ENCODE assay signal across 18 cellular contexts in genomic region chr2:128441341-128442052, GRCh38.
A peak's percentile ranks its signal among the peaks of the same experiment; 100 is the strongest.
DNase-seq lines count a peak whose midpoint lies in the region; ATAC-seq and TF ChIP-seq lines count a peak whose summit lies in the region.
"Had no signal": no experiment of that assay in that cellular context is flagged by ENCODE, and none has a peak within 500 bp of the region (broad histone marks: within the 10 kb centered on the region; RNA-seq: fewer than 3 reads in every experiment).

No MANE protein-coding gene starts in this region.

- H3K4me1 ChIP-seq in Caco-2 (peaks cover 14% of the 10 kb centered on the region), NT2/D1 (ENCODE audit: insufficient read depth, insufficient read length) (peaks cover 27% of the 10 kb centered on the region), smooth muscle cell (ENCODE audit: low read depth) (peaks cover 8% of the 10 kb centered on the region)
- no peaks in the 10 kb centered on the region for H3K4me1 ChIP-seq in naive thymus-derived CD4-positive, alpha-beta T cell (ENCODE audit: control insufficient read depth in 2 of 2, insufficient read depth in 2 of 2, low read length in 2 of 2)

- POLR2A ChIA-PET in Caco-2 (lab: Charles Lee): no interaction called here
- POLR2A ChIA-PET in naive thymus-derived CD4-positive, alpha-beta T cell (lab: Charles Lee): no interaction called here

- ATAC-seq in left ventricle myocardium superior: peak; percentile 1
- ATAC-seq in naive thymus-derived CD4-positive, alpha-beta T cell: no peak
- ATAC-seq: activated T-cell treated with anti-CD3 and anti-CD28 coated beads, Interleukin-2, amount 50 U/mL, for 72 hours; stimulated activated effector memory CD8-positive, alpha-beta T cell treated with anti-CD3 and anti-CD28 coated beads, Interleukin-12 subunit alpha, Interleukin-12 subunit beta, amount 100 ng/mL, for 72 hours had no signal

- H3K9me3 ChIP-seq in Caco-2 (no peaks in the 10 kb centered on the region), NT2/D1 (ENCODE audit: insufficient read depth, low read length) (no peaks in the 10 kb centered on the region), smooth muscle cell (replicated peaks; ENCODE audit: low read depth) (no peaks in the 10 kb centered on the region)
- H3K9me3 ChIP-seq in naive thymus-derived CD4-positive, alpha-beta T cell (ENCODE audit: control insufficient read depth in 2 of 3, low read length in 3 of 3): no peaks in the 10 kb centered on the region
- H3K9me3 ChIP-seq: upper lobe of left lung had no signal

- DNase-seq in Caco-2 (no peak), NT2/D1 (ENCODE audit: low read depth, low spot score) (no peak), left ventricle myocardium superior (no peak), neural crest cell (ENCODE audit: low read depth, low spot score) (no peak), smooth muscle cell (lab: John Stamatoyannopoulos, UW; ENCODE audit: unreplicated experiment) (no peak), globus pallidus (ENCODE audit: low spot score) (no peak)
- no peak for DNase-seq in naive thymus-derived CD4-positive, alpha-beta T cell
- DNase-seq in activated CD4-positive, alpha-beta T cell treated with anti-CD3 and anti-CD28 coated beads, Interleukin-2, amount 50 U/mL, for 48 hours: no peak
- DNase-seq: activated CD4-positive, CD25-positive, alpha-beta regulatory T cell treated with anti-CD3 and anti-CD28 coated beads, Interleukin-2, amount 50 U/mL, for 72 hours; activated T-cell treated with anti-CD3 and anti-CD28 coated beads, Interleukin-2, amount 50 U/mL, for 72 hours; glutamatergic neuron; NCI-H2081 treated with DMSO at 0.1 percent for 48 hours; NCI-H82 had no signal

- no peaks in the 10 kb centered on the region for H3K27me3 Mint-ChIP-seq in Caco-2 (ENCODE audit: insufficient read depth, unreplicated experiment)
- no peaks in the 10 kb centered on the region for H3K27me3 Mint-ChIP-seq in neural crest cell (ENCODE audit: low read depth)
- peaks cover 0 to 21% (median 0%) of the 10 kb centered on the region in 5 donors for H3K27me3 Mint-ChIP-seq in naive thymus-derived CD4-positive, alpha-beta T cell

- 88% methylated on average over 18 of the region's 18 CpGs for WGBS in smooth muscle cell (ENCODE audit: low lambda C conversion rate)

- intact Hi-C loops in Caco-2 (cut with micrococcal nuclease; ENCODE audit: unreplicated experiment): no loop called here
- intact Hi-C loops in left ventricle myocardium superior (cut with micrococcal nuclease): no loop called here
- intact Hi-C loops in naive thymus-derived CD4-positive, alpha-beta T cell (cut with micrococcal nuclease): no loop called here

- H3K4me3 Mint-ChIP-seq in Caco-2 (ENCODE audit: unreplicated experiment) (no peak overlapping the region), neural crest cell (no peak overlapping the region)
- no peak overlapping the region for H3K4me3 Mint-ChIP-seq in naive thymus-derived CD4-positive, alpha-beta T cell
- H3K4me3 Mint-ChIP-seq: activated T-cell treated with anti-CD3 and anti-CD28 coated beads, Interleukin-2, amount 50 U/mL, for 72 hours; nephron; stimulated activated effector memory CD8-positive, alpha-beta T cell treated with anti-CD3 and anti-CD28 coated beads, Interleukin-12 subunit alpha, Interleukin-12 subunit beta, amount 100 ng/mL, for 72 hours; T-helper 1 cell treated with Interleukin-12 subunit alpha and Interleukin-12 subunit beta and Interleukin-4 antibody, amounts not matched to agents 30 μg/mL and 1 μg/mL, for 36 hours had no signal

- no peak overlapping the region for H3K4me2 ChIP-seq in smooth muscle cell

- H3K27me3 ChIP-seq in Caco-2 (replicated peaks; ENCODE audit: control insufficient read depth, insufficient read depth, low read length): no peaks in the 10 kb centered on the region
- H3K27me3 ChIP-seq in NT2/D1 (ENCODE audit: insufficient read depth, insufficient read length): no peaks in the 10 kb centered on the region
- no peaks in the 10 kb centered on the region for H3K27me3 ChIP-seq in naive thymus-derived CD4-positive, alpha-beta T cell (ENCODE audit: control insufficient read depth in 2 of 2, insufficient read depth in 2 of 2, low read length in 2 of 2)
- H3K27me3 ChIP-seq in smooth muscle cell (ENCODE audit: low read depth): no peaks in the 10 kb centered on the region
- H3K27me3 ChIP-seq: upper lobe of left lung had no signal

- H3K9ac ChIP-seq in NT2/D1 (ENCODE audit: insufficient read length, low read depth): peak overlapping the region; percentile 53
- no peak overlapping the region for H3K9ac ChIP-seq in smooth muscle cell (ENCODE audit: low read depth)

- peak overlapping the region; percentile 24 for H3K27ac Mint-ChIP-seq in Caco-2 (ENCODE audit: unreplicated experiment)
- H3K27ac Mint-ChIP-seq in neural crest cell (ENCODE audit: unreplicated experiment): peak overlapping the region; percentile 50
- H3K27ac Mint-ChIP-seq in naive thymus-derived CD4-positive, alpha-beta T cell: no peak overlapping the region
- H3K27ac Mint-ChIP-seq: activated T-cell treated with anti-CD3 and anti-CD28 coated beads, Interleukin-2, amount 50 U/mL, for 72 hours; stimulated activated effector memory CD8-positive, alpha-beta T cell treated with anti-CD3 and anti-CD28 coated beads, Interleukin-12 subunit alpha, Interleukin-12 subunit beta, amount 100 ng/mL, for 72 hours; T-helper 1 cell treated with Interleukin-12 subunit alpha and Interleukin-12 subunit beta and Interleukin-4 antibody, amounts not matched to agents 30 μg/mL and 1 μg/mL, for 36 hours had no signal

- TF ChIP-seq CTCF in Caco-2 (IDR thresholded peaks at IDR 0.05; ENCODE audit: insufficient read depth in 1 of 2, low read depth in 1 of 2, low read length in 1 of 2, severe bottlenecking in 1 of 2, unreplicated experiment in 1 of 2) (no peak), neural crest cell (conservative IDR thresholded peaks at IDR 0.05) (no peak), smooth muscle cell (IDR thresholded peaks at IDR 0.05; ENCODE audit: borderline replicate concordance, insufficient read depth, poor library complexity, severe bottlenecking) (no peak)

- no peak overlapping the region for H2AFZ ChIP-seq in smooth muscle cell (ENCODE audit: low read depth)

- no peaks in the 10 kb centered on the region for H3K9me3 Mint-ChIP-seq in Caco-2 (ENCODE audit: unreplicated experiment)
- H3K9me3 Mint-ChIP-seq in neural crest cell: no peaks in the 10 kb centered on the region
- H3K9me3 Mint-ChIP-seq in naive thymus-derived CD4-positive, alpha-beta T cell: peaks cover 0 to 1% (median 0%) of the 10 kb centered on the region in 11 donors
- H3K9me3 Mint-ChIP-seq: activated T-cell treated with anti-CD3 and anti-CD28 coated beads, Interleukin-2, amount 50 U/mL, for 72 hours; nephron; stimulated activated effector memory CD8-positive, alpha-beta T cell treated with anti-CD3 and anti-CD28 coated beads, Interleukin-12 subunit alpha, Interleukin-12 subunit beta, amount 100 ng/mL, for 72 hours; T-helper 1 cell treated with Interleukin-12 subunit alpha and Interleukin-12 subunit beta and Interleukin-4 antibody, amounts not matched to agents 30 μg/mL and 1 μg/mL, for 36 hours had no signal

- no TSS peak for BruUV-seq in Caco-2 (replicated peaks; lab: Mats Ljungman, UMichigan)

- H3F3A ChIP-seq in smooth muscle cell (ENCODE audit: low read depth): no peaks in the 10 kb centered on the region

- CTCF ChIA-PET in Caco-2 (lab: Charles Lee): no interaction called here
- CTCF ChIA-PET in naive thymus-derived CD4-positive, alpha-beta T cell (lab: Charles Lee): no interaction called here

- no peaks in the 10 kb centered on the region for H3K4me1 Mint-ChIP-seq in Caco-2 (ENCODE audit: low read depth, unreplicated experiment)
- peaks cover 31% of the 10 kb centered on the region for H3K4me1 Mint-ChIP-seq in neural crest cell
- peaks cover 0 to 6% (median 0%) of the 10 kb centered on the region in 7 donors for H3K4me1 Mint-ChIP-seq in naive thymus-derived CD4-positive, alpha-beta T cell
- H3K4me1 Mint-ChIP-seq: stimulated activated effector memory CD8-positive, alpha-beta T cell treated with anti-CD3 and anti-CD28 coated beads, Interleukin-12 subunit alpha, Interleukin-12 subunit beta, amount 100 ng/mL, for 72 hours had no signal

- no peaks in the 10 kb centered on the region for H3K79me2 ChIP-seq in smooth muscle cell (ENCODE audit: low read depth)

- H3K36me3 ChIP-seq in Caco-2 (ENCODE audit: control insufficient read depth, insufficient read depth, low read length) (no peaks in the 10 kb centered on the region), NT2/D1 (ENCODE audit: insufficient read depth, insufficient read length, low read length) (no peaks in the 10 kb centered on the region), smooth muscle cell (ENCODE audit: low read depth) (no peaks in the 10 kb centered on the region)
- H3K36me3 ChIP-seq in naive thymus-derived CD4-positive, alpha-beta T cell (ENCODE audit: control insufficient read depth in 2 of 3, insufficient read depth in 3 of 3, low read length in 3 of 3): no peaks in the 10 kb centered on the region
- H3K36me3 ChIP-seq: upper lobe of left lung had no signal

- H3K4me3 ChIP-seq in Caco-2 (ENCODE audit: low read depth, low read length) (no peak overlapping the region), NT2/D1 (ENCODE audit: insufficient read length, low read depth) (no peak overlapping the region), smooth muscle cell (no peak overlapping the region)
- no peak overlapping the region for H3K4me3 ChIP-seq in naive thymus-derived CD4-positive, alpha-beta T cell (ENCODE audit: low read length)
- H3K4me3 ChIP-seq: upper lobe of left lung had no signal

- no peak overlapping the region for H3K27ac ChIP-seq in naive thymus-derived CD4-positive, alpha-beta T cell (ENCODE audit: low read depth, low read length)
- H3K27ac ChIP-seq in smooth muscle cell (ENCODE audit: low read depth): no peak overlapping the region
- H3K27ac ChIP-seq: epithelial cell of prostate had no signal

- no peaks in the 10 kb centered on the region for H4K20me1 ChIP-seq in smooth muscle cell (ENCODE audit: low read depth)

- H3K36me3 Mint-ChIP-seq in Caco-2 (ENCODE audit: insufficient read depth, unreplicated experiment) (no peaks in the 10 kb centered on the region), neural crest cell (ENCODE audit: low read depth) (no peaks in the 10 kb centered on the region)
- H3K36me3 Mint-ChIP-seq in naive thymus-derived CD4-positive, alpha-beta T cell: no peaks in the 10 kb centered on the region
- H3K36me3 Mint-ChIP-seq: stimulated activated effector memory CD8-positive, alpha-beta T cell treated with anti-CD3 and anti-CD28 coated beads, Interleukin-12 subunit alpha, Interleukin-12 subunit beta, amount 100 ng/mL, for 72 hours had no signal

Comparison
In these comparisons a context has a peak if more than half of its experiments do, and no peak if none do; other contexts are left out.
1. H3K27ac Mint-ChIP-seq: peak in Caco-2 (single experiment) and neural crest cell (single experiment); none in naive thymus-derived CD4-positive, alpha-beta T cell (0 of 9).